ENCODE assay signal across 1 cellular context in the genomic region with DNA sequence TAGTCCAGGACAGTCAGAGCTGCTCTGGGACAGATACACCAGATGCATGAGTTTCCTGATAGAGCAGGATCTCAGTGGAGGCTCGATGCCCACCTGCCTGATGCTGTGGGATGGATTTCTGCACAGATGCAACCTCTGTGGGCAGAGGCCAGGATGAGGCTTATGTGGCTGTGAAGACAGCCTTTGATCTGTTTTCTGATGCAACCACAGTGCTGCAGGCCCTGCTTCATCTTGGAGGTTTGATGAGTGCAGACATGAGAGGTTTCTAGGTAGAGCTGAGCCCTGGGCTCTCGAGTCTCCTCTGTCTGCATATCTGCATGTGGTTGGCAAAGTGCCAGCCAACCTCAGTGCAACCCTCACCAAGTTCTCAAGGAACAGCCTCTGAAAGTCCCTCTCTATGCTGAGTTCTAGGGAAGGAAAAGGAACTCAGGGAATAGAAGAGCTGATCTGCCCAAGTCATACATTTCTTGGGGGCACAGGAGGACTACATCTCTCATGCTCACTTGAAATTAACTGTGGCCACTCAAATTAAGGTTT.
TF ChIP-seq lines count a peak whose summit lies in the region.

No MANE protein-coding gene starts in this region.

TF ChIP-seq in HepG2, 621 proteins besides CTCF, POLR2A, EP300 and RAD21 (continued from another document):
- TF ChIP-seq, protein P1, sequence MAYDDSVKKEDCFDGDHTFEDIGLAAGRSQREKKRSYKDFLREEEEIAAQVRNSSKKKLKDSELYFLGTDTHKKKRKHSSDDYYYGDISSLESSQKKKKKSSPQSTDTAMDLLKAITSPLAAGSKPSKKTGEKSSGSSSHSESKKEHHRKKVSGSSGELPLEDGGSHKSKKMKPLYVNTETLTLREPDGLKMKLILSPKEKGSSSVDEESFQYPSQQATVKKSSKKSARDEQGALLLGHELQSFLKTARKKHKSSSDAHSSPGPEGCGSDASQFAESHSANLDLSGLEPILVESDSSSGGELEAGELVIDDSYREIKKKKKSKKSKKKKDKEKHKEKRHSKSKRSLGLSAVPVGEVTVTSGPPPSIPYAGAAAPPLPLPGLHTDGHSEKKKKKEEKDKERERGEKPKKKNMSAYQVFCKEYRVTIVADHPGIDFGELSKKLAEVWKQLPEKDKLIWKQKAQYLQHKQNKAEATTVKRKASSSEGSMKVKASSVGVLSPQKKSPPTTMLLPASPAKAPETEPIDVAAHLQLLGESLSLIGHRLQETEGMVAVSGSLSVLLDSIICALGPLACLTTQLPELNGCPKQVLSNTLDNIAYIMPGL (CRISPR knock-in tag; IDR thresholded peaks at IDR 0.05; ENCODE audit: borderline replicate concordance in 1 of 2, low read depth in 1 of 2) = no peak
- no peak for TF ChIP-seq MLLT10 (CRISPR knock-in tag; IDR thresholded peaks at IDR 0.05)
